Comparison of ENCODE assay signal across 1 cellular context in genomic region chr18:76689646-76690264, GRCh38.
TF ChIP-seq lines count a peak whose summit lies in the region.

No MANE protein-coding gene starts in this region.

TF ChIP-seq in A549, 52 proteins besides CTCF, POLR2A, EP300 and RAD21 (continued from another document):
- TF ChIP-seq MAFK (IDR thresholded peaks at IDR 0.05; ENCODE audit: partially characterized antibody), result peak; percentile 77
